2 cellular contexts compared by ENCODE assay signal in the genomic region with DNA sequence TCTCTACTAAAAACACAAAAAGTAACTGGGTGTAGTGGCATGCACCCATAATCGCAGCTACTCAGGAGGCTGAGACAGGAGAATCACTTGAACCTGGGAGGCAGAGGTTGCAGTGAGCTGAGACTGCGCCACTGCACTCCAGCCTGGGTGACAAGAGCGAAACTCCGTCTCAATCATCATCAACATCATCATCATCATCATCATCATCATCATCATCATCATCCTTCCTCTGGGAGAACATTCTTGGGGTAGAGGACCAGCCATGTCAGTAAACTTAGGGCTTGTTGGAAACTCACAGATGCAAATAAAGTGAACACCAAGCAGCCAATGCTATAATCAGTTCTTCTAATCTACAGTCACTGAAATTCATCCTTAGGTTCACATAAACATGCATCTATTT.
TF ChIP-seq lines count a peak whose summit lies in the region.
"Not testable (repeated sequence)": the region's sequence is repeated elsewhere in the genome, so short reads cannot be mapped to it uniquely, and the experiment has no call there.

No MANE protein-coding gene starts in this region.

TF ChIP-seq in HEK293, 187 proteins besides CTCF, POLR2A, EP300 and RAD21:
- TF ChIP-seq, protein P1, sequence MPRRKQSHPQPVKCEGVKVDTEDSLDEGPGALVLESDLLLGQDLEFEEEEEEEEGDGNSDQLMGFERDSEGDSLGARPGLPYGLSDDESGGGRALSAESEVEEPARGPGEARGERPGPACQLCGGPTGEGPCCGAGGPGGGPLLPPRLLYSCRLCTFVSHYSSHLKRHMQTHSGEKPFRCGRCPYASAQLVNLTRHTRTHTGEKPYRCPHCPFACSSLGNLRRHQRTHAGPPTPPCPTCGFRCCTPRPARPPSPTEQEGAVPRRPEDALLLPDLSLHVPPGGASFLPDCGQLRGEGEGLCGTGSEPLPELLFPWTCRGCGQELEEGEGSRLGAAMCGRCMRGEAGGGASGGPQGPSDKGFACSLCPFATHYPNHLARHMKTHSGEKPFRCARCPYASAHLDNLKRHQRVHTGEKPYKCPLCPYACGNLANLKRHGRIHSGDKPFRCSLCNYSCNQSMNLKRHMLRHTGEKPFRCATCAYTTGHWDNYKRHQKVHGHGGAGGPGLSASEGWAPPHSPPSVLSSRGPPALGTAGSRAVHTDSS (tag by site-specific recombination; IDR thresholded peaks at IDR 0.05), result peak; percentile 98

TF ChIP-seq in HepG2, 621 proteins besides CTCF, POLR2A, EP300 and RAD21:
- TF ChIP-seq CREB1 (IDR thresholded peaks at IDR 0.05), result peak; percentile 89
- TF ChIP-seq CREB1 (CRISPR knock-in tag; IDR thresholded peaks at IDR 0.05), result not testable (repeated sequence)
TF ChIP-seq in HepG2: peak in this region for 1; not testable (repeated sequence) for 620.
